Comparison of ENCODE assay signal across 15 cellular contexts in the genomic region with DNA sequence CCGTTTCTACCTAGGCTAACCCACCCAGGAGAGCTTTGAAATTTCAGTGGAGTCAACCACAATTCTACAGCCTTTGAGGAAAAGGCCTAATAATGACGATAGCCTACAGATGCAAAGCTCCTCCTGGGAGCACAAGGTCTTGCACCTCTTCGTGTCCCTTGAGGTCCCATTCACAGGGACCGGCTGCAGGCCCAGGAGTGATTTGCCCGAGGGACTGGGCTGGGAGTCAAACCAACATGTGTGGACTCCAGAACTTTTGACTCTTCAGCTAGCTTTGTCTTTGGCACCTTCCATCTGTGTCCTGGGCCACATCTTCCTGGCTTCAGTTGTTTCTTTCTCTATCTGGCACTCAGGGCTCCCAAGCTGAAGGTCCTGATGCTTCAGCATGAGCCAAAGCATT.
"Had no signal": no experiment of that assay in that cellular context is flagged by ENCODE, and none has a peak within 500 bp of the region (broad histone marks: within the 10 kb centered on the region; RNA-seq: fewer than 3 reads in every experiment).

No MANE protein-coding gene starts in this region.

- H3K4me3 ChIP-seq: gastrocnemius medialis, heart right ventricle, testis, uterus had no signal

- H3K27me3 ChIP-seq: gastrocnemius medialis, heart right ventricle, neutrophil, testis, uterus had no signal

- H3K36me3 ChIP-seq: gastrocnemius medialis, heart right ventricle, neutrophil, uterus had no signal

- H3K27ac ChIP-seq: neutrophil, testis had no signal

- H3K9me3 ChIP-seq: gastrocnemius medialis, heart right ventricle, neutrophil, testis, uterus had no signal

- H3K4me1 ChIP-seq: gastrocnemius medialis, testis, uterus had no signal

- DNase-seq: activated CD4-positive, alpha-beta T cell treated with anti-CD3 and anti-CD28 coated beads, Interleukin-2, amount 50 U/mL, for 48 hours; activated CD4-positive, CD25-positive, alpha-beta regulatory T cell treated with anti-CD3 and anti-CD28 coated beads, Interleukin-2, amount 50 U/mL, for 72 hours; activated naive CD4-positive, alpha-beta T cell; activated T-cell treated with anti-CD3 and anti-CD28 coated beads, Interleukin-2, amount 50 U/mL, for 48 hours; effector CD4-positive, alpha-beta T cell; gastrocnemius medialis; heart right ventricle; small intestine; stimulated activated CD4-positive, alpha-beta T cell treated with anti-CD3 and anti-CD28 coated beads, Interleukin-2, amount 100 ng/mL, for 24 hours; stimulated activated naive CD8-positive, alpha-beta T cell treated with anti-CD3 and anti-CD28 coated beads, Interleukin-15, Interleukin-2, amounts not matched to agents 100 U/mL and 50 U/mL, for 24 hours; SW 1271; testis; uterus had no signal

- ATAC-seq: gastrocnemius medialis; heart right ventricle; right cardiac atrium; stimulated activated naive CD8-positive, alpha-beta T cell treated with anti-CD3 and anti-CD28 coated beads, Interleukin-15, Interleukin-2, amounts not matched to agents 100 U/mL and 50 U/mL, for 24 hours had no signal
